1 cellular context compared by ENCODE assay signal in genomic region chr1:110070282-110070967, GRCh38.
TF ChIP-seq lines count a peak whose summit lies in the region.

Gene ALX3 (minus strand): TSS chr1:110070672. CDS start chr1:110070612, 60 bp downstream.

TF ChIP-seq in SK-N-SH treated with all-trans-retinoic acid at 6 μM for 48 hours, 23 proteins besides CTCF, POLR2A, EP300 and RAD21 (continued from another document):
- TF ChIP-seq, protein P1, sequence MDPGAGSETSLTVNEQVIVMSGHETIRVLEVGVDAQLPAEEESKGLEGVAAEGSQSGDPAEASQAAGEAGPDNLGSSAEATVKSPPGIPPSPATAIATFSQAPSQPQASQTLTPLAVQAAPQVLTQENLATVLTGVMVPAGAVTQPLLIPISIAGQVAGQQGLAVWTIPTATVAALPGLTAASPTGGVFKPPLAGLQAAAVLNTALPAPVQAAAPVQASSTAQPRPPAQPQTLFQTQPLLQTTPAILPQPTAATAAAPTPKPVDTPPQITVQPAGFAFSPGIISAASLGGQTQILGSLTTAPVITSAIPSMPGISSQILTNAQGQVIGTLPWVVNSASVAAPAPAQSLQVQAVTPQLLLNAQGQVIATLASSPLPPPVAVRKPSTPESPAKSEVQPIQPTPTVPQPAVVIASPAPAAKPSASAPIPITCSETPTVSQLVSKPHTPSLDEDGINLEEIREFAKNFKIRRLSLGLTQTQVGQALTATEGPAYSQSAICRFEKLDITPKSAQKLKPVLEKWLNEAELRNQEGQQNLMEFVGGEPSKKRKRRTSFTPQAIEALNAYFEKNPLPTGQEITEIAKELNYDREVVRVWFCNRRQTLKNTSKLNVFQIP (CRISPR knock-in tag; IDR thresholded peaks at IDR 0.05; ENCODE audit: borderline replicate concordance, low read depth): no peak
- TF ChIP-seq ZFP3 (CRISPR knock-in tag; IDR thresholded peaks at IDR 0.05) (no peak), BACH2 (CRISPR knock-in tag; IDR thresholded peaks at IDR 0.05; ENCODE audit: borderline replicate concordance) (no peak), ESRRG (CRISPR knock-in tag; IDR thresholded peaks at IDR 0.05) (no peak)
- TF ChIP-seq, protein P2, sequence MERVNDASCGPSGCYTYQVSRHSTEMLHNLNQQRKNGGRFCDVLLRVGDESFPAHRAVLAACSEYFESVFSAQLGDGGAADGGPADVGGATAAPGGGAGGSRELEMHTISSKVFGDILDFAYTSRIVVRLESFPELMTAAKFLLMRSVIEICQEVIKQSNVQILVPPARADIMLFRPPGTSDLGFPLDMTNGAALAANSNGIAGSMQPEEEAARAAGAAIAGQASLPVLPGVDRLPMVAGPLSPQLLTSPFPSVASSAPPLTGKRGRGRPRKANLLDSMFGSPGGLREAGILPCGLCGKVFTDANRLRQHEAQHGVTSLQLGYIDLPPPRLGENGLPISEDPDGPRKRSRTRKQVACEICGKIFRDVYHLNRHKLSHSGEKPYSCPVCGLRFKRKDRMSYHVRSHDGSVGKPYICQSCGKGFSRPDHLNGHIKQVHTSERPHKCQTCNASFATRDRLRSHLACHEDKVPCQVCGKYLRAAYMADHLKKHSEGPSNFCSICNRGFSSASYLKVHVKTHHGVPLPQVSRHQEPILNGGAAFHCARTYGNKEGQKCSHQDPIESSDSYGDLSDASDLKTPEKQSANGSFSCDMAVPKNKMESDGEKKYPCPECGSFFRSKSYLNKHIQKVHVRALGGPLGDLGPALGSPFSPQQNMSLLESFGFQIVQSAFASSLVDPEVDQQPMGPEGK (CRISPR knock-in tag; IDR thresholded peaks at IDR 0.05; ENCODE audit: borderline replicate concordance): no peak
